ENCODE assay signal across 14 cellular contexts in the genomic region with DNA sequence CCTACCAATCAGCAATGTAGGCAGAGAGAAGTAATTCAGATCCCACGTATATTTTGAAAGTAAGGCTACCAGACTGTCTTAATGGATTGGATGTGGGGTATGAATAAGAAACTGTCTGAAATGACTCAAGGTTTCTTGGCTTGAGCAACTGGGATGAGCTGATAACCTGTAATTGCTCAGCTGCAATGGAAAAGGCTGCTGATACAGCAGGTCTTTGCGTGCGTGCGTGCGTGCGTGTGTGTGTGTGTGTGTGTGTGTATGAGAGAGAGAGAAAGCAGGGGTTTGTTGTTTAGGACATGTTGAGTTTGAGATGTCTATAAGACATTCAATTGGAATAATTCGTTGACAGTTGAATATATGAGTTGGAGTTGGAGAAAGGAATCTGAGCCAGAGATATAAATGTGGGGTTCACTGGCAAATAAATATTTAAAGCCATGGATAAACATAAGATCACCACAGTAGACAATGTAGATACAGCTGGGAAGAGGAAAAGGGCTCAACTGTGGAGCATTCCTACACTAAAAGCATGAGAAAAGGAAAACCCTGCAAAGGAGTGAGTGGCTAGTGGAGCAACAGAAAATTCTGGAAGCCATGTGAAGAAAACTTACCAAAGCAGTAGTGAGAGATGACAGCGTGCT.
DNase-seq lines count a peak whose midpoint lies in the region; ATAC-seq and TF ChIP-seq lines count a peak whose summit lies in the region.
"Had no signal": no experiment of that assay in that cellular context is flagged by ENCODE, and none has a peak within 500 bp of the region (broad histone marks: within the 10 kb centered on the region; RNA-seq: fewer than 3 reads in every experiment).

No MANE protein-coding gene starts in this region.

- H3K36me3 ChIP-seq in mesenchymal stem cell (ENCODE audit: control insufficient read depth in 1 of 2, insufficient read depth in 2 of 2, low read depth in 1 of 2, low read length in 2 of 2), result peaks cover 0 to 13% of the 10 kb centered on the region in 2 experiments

- 92% methylated on average over 8 of the region's 8 CpGs for WGBS in mesenchymal stem cell

- H3K27ac Mint-ChIP-seq in activated T-helper 17 cell treated with anti-CD3 and anti-CD28 coated beads, Interleukin-2, amount 50 U/mL, for 72 hours, result peak overlapping the region; percentile 94
- peak overlapping the region; percentile 55 for H3K27ac Mint-ChIP-seq in stimulated activated effector memory CD8-positive, alpha-beta T cell treated with anti-CD3 and anti-CD28 coated beads, Interleukin-12 subunit alpha, Interleukin-12 subunit beta, amount 100 ng/mL, for 72 hours
- no peak overlapping the region for H3K27ac Mint-ChIP-seq in glutamatergic neuron (ENCODE audit: unreplicated experiment)
- H3K27ac Mint-ChIP-seq: dendritic cell treated with granulocyte-macrophage colony-stimulating factor and Interleukin-4, amounts not matched to agents 40 ng/mL and 50 ng/mL, for 4 days had no signal

- no peak overlapping the region for H3K9ac ChIP-seq in mesenchymal stem cell (ENCODE audit: low read length)

- no peak overlapping the region for H2BK120ac ChIP-seq in mesenchymal stem cell (ENCODE audit: low read depth, low read length)

- H4K8ac ChIP-seq in mesenchymal stem cell (ENCODE audit: low read length), result no peak overlapping the region

- H4K91ac ChIP-seq in mesenchymal stem cell (ENCODE audit: low read length), result no peak overlapping the region

- ATAC-seq in activated T-helper 17 cell treated with anti-CD3 and anti-CD28 coated beads, Interleukin-2, amount 50 U/mL, for 72 hours (replicated peaks), result peak; percentile 64
- peak; percentile 74 for ATAC-seq in stimulated activated effector memory CD8-positive, alpha-beta T cell treated with anti-CD3 and anti-CD28 coated beads, Interleukin-12 subunit alpha, Interleukin-12 subunit beta, amount 100 ng/mL, for 72 hours
- ATAC-seq in HG02981 (IDR thresholded peaks at IDR 0.05; ENCODE audit: unreplicated experiment), result no peak
- ATAC-seq: naive thymus-derived CD8-positive, alpha-beta T cell had no signal

- H3K27ac ChIP-seq in mesenchymal stem cell (ENCODE audit: low read length, poor library complexity, severe bottlenecking), result no peak overlapping the region
- H3K27ac ChIP-seq: left ventricle myocardium inferior had no signal

- H3K79me1 ChIP-seq in mesenchymal stem cell (replicated peaks; ENCODE audit: low read length, poor library complexity, severe bottlenecking), result no peaks in the 10 kb centered on the region

- no peaks in the 10 kb centered on the region for H3K27me3 ChIP-seq in mesenchymal stem cell (ENCODE audit: control insufficient read depth in 1 of 2, insufficient read depth in 1 of 2, low read length in 2 of 2)

- no peak overlapping the region for H3K14ac ChIP-seq in mesenchymal stem cell (ENCODE audit: low read length in 2 of 2)

- no peak overlapping the region for H2AK5ac ChIP-seq in mesenchymal stem cell (ENCODE audit: low read length, severe bottlenecking)

- no peaks in the 10 kb centered on the region for H3K27me3 Mint-ChIP-seq in activated T-helper 17 cell treated with anti-CD3 and anti-CD28 coated beads, Interleukin-2, amount 50 U/mL, for 72 hours
- H3K27me3 Mint-ChIP-seq in glutamatergic neuron (ENCODE audit: unreplicated experiment), result peaks cover 3% of the 10 kb centered on the region
- H3K27me3 Mint-ChIP-seq: dendritic cell treated with granulocyte-macrophage colony-stimulating factor and Interleukin-4, amounts not matched to agents 40 ng/mL and 50 ng/mL, for 4 days; naive thymus-derived CD8-positive, alpha-beta T cell had no signal

- H3K4me3 ChIP-seq in mesenchymal stem cell (ENCODE audit: insufficient read depth in 1 of 2, low read depth in 1 of 2, low read length in 2 of 2), result no peak overlapping the region
- H3K4me3 ChIP-seq: left ventricle myocardium inferior had no signal

- H3K4me1 Mint-ChIP-seq in activated T-helper 17 cell treated with anti-CD3 and anti-CD28 coated beads, Interleukin-2, amount 50 U/mL, for 72 hours, result peaks cover 37% of the 10 kb centered on the region
- H3K4me1 Mint-ChIP-seq in stimulated activated effector memory CD8-positive, alpha-beta T cell treated with anti-CD3 and anti-CD28 coated beads, Interleukin-12 subunit alpha, Interleukin-12 subunit beta, amount 100 ng/mL, for 72 hours, result peaks cover 27% of the 10 kb centered on the region
- peaks cover 2% of the 10 kb centered on the region for H3K4me1 Mint-ChIP-seq in glutamatergic neuron (ENCODE audit: low read depth, unreplicated experiment)

- TF ChIP-seq CTCF in glutamatergic neuron (IDR thresholded peaks at IDR 0.05; ENCODE audit: partially characterized antibody, unreplicated experiment) (no peak), GM13976 (IDR thresholded peaks at IDR 0.05; ENCODE audit: borderline replicate concordance, control extremely low read depth, extremely low read depth, insufficient read depth, missing control alignments) (no peak)

- H3K4ac ChIP-seq in mesenchymal stem cell (ENCODE audit: low read depth in 1 of 2, low read length in 2 of 2), result no peak overlapping the region

- H3K9me3 Mint-ChIP-seq in activated T-helper 17 cell treated with anti-CD3 and anti-CD28 coated beads, Interleukin-2, amount 50 U/mL, for 72 hours, result peaks cover 8% of the 10 kb centered on the region
- no peaks in the 10 kb centered on the region for H3K9me3 Mint-ChIP-seq in stimulated activated effector memory CD8-positive, alpha-beta T cell treated with anti-CD3 and anti-CD28 coated beads, Interleukin-12 subunit alpha, Interleukin-12 subunit beta, amount 100 ng/mL, for 72 hours
- H3K9me3 Mint-ChIP-seq in glutamatergic neuron (ENCODE audit: unreplicated experiment), result peaks cover 2% of the 10 kb centered on the region
- H3K9me3 Mint-ChIP-seq: dendritic cell treated with granulocyte-macrophage colony-stimulating factor and Interleukin-4, amounts not matched to agents 40 ng/mL and 50 ng/mL, for 4 days had no signal

- no peak overlapping the region for H3K23ac ChIP-seq in mesenchymal stem cell (ENCODE audit: low read length in 2 of 2)

- H3K9me3 ChIP-seq in mesenchymal stem cell (ENCODE audit: control insufficient read depth, low read length), result no peaks in the 10 kb centered on the region
- H3K9me3 ChIP-seq: Caco-2, left ventricle myocardium inferior had no signal

- H2BK15ac ChIP-seq in mesenchymal stem cell (ENCODE audit: low read depth, poor library complexity, severe bottlenecking), result no peak overlapping the region

- H3K36me3 Mint-ChIP-seq in activated T-helper 17 cell treated with anti-CD3 and anti-CD28 coated beads, Interleukin-2, amount 50 U/mL, for 72 hours (ENCODE audit: low read depth), result peaks cover 18% of the 10 kb centered on the region
- peaks cover 6% of the 10 kb centered on the region for H3K36me3 Mint-ChIP-seq in stimulated activated effector memory CD8-positive, alpha-beta T cell treated with anti-CD3 and anti-CD28 coated beads, Interleukin-12 subunit alpha, Interleukin-12 subunit beta, amount 100 ng/mL, for 72 hours
- peaks cover 5% of the 10 kb centered on the region for H3K36me3 Mint-ChIP-seq in glutamatergic neuron (ENCODE audit: unreplicated experiment)

- H3K18ac ChIP-seq in mesenchymal stem cell (ENCODE audit: low read depth in 1 of 2, low read length in 2 of 2), result no peak overlapping the region

- in situ Hi-C loops in GM13976 (cut with MboI; ENCODE audit: low sequenced_read_pairs, unreplicated experiment), result no loop called here

- peak overlapping the region; percentile 64 for H3K4me3 Mint-ChIP-seq in activated T-helper 17 cell treated with anti-CD3 and anti-CD28 coated beads, Interleukin-2, amount 50 U/mL, for 72 hours
- H3K4me3 Mint-ChIP-seq in stimulated activated effector memory CD8-positive, alpha-beta T cell treated with anti-CD3 and anti-CD28 coated beads, Interleukin-12 subunit alpha, Interleukin-12 subunit beta, amount 100 ng/mL, for 72 hours, result no peak overlapping the region
- no peak overlapping the region for H3K4me3 Mint-ChIP-seq in glutamatergic neuron (ENCODE audit: unreplicated experiment)
- H3K4me3 Mint-ChIP-seq: dendritic cell treated with granulocyte-macrophage colony-stimulating factor and Interleukin-4, amounts not matched to agents 40 ng/mL and 50 ng/mL, for 4 days; naive thymus-derived CD8-positive, alpha-beta T cell had no signal

- H3K4me2 ChIP-seq in mesenchymal stem cell (ENCODE audit: low read length, poor library complexity, severe bottlenecking), result no peak overlapping the region

- no peaks in the 10 kb centered on the region for H3K4me1 ChIP-seq in mesenchymal stem cell (ENCODE audit: control insufficient read depth, insufficient read depth, low read depth, low read length)
- H3K4me1 ChIP-seq: Caco-2, left ventricle myocardium inferior had no signal

- no peak overlapping the region for H2AFZ ChIP-seq in mesenchymal stem cell (ENCODE audit: low read depth, low read length)

- H2BK5ac ChIP-seq in mesenchymal stem cell (ENCODE audit: low read depth, low read length, poor library complexity, severe bottlenecking), result no peak overlapping the region

- no peak overlapping the region for H2BK12ac ChIP-seq in mesenchymal stem cell (ENCODE audit: low read length in 2 of 2)

- peak; percentile 73 for DNase-seq in activated effector memory CD4-positive, alpha-beta T cell treated with anti-CD3 and anti-CD28 coated beads, Interleukin-2, amount 50 U/mL, for 16 hours
- DNase-seq in activated effector memory CD4-positive, alpha-beta T cell treated with Interleukin-2 at 50 U/mL for 16 hours, result no peak
- DNase-seq in mesenchymal stem cell (peak; percentile 23), glutamatergic neuron (no peak), GM13976 (ENCODE audit: low spot score) (no peak)
- peak in 1 of 2 donors; percentile 64 for DNase-seq in stimulated activated effector memory CD8-positive, alpha-beta T cell treated with anti-CD3 and anti-CD28 coated beads, Interleukin-12 subunit alpha, Interleukin-12 subunit beta, amount 100 ng/mL, for 72 hours (ENCODE audit: low spot score in 2 of 2)
- DNase-seq: aorta; Caco-2; left ventricle myocardium inferior; naive thymus-derived CD8-positive, alpha-beta T cell; NCI-H82 had no signal

Comparison
In these comparisons a context has a peak if more than half of its experiments do, and no peak if none do; other contexts are left out.
1. DNase-seq: peak in activated effector memory CD4-positive, alpha-beta T cell treated with anti-CD3 and anti-CD28 coated beads, Interleukin-2, amount 50 U/mL, for 16 hours (single experiment) and mesenchymal stem cell (single experiment); none in activated effector memory CD4-positive, alpha-beta T cell treated with Interleukin-2 at 50 U/mL for 16 hours (single experiment), glutamatergic neuron (single experiment) and GM13976 (single experiment).